1 cellular context compared by ENCODE assay signal in the genomic region with DNA sequence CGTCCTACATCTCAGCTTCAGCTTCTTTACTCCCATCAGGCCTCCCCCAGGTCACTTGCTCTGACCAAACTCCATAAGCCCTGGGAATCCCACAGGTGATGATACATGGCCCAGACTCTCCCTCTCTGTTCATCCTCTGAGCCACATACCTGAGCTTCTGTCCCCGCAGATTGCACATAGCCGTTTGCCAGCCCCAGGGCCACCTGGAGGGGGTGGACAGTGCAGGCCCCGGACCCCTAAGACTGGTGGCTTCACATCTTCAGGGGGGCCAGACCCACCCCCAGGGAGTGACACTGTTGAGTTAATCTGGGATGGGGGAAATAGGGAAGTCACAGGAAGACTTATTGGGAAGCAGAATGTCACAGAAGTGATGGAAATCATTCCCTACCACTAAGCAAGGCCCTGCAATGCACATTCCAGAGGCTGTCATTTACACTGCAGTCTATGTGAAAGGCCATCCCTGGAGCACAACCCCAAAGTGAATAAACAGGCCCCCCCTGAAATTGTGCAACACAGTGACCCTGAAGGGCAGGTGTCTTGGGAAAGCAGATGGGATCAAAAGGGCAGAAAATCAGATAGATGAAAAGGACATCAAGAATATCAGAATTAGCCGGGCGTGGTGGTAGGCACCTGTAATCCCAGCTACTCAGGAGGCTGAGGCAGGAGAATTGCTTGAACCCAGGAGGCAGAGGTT.
TF ChIP-seq lines count a peak whose summit lies in the region.

No MANE protein-coding gene starts in this region.

TF ChIP-seq in HepG2, 621 proteins besides CTCF, POLR2A, EP300 and RAD21 (continued from another document and continues in another):
- TF ChIP-seq, protein P1, sequence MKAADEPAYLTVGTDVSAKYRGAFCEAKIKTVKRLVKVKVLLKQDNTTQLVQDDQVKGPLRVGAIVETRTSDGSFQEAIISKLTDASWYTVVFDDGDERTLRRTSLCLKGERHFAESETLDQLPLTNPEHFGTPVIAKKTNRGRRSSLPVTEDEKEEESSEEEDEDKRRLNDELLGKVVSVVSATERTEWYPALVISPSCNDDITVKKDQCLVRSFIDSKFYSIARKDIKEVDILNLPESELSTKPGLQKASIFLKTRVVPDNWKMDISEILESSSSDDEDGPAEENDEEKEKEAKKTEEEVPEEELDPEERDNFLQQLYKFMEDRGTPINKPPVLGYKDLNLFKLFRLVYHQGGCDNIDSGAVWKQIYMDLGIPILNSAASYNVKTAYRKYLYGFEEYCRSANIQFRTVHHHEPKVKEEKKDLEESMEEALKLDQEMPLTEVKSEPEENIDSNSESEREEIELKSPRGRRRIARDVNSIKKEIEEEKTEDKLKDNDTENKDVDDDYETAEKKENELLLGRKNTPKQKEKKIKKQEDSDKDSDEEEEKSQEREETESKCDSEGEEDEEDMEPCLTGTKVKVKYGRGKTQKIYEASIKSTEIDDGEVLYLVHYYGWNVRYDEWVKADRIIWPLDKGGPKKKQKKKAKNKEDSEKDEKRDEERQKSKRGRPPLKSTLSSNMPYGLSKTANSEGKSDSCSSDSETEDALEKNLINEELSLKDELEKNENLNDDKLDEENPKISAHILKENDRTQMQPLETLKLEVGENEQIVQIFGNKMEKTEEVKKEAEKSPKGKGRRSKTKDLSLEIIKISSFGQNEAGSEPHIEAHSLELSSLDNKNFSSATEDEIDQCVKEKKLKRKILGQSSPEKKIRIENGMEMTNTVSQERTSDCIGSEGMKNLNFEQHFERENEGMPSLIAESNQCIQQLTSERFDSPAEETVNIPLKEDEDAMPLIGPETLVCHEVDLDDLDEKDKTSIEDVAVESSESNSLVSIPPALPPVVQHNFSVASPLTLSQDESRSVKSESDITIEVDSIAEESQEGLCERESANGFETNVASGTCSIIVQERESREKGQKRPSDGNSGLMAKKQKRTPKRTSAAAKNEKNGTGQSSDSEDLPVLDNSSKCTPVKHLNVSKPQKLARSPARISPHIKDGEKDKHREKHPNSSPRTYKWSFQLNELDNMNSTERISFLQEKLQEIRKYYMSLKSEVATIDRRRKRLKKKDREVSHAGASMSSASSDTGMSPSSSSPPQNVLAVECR (CRISPR knock-in tag; IDR thresholded peaks at IDR 0.05; ENCODE audit: borderline replicate concordance) = peak; percentile 81; the same call in 1 of the 2 replicates
- peak; percentile 95 for TF ChIP-seq HDAC1 (CRISPR knock-in tag; IDR thresholded peaks at IDR 0.05)
- no peak for TF ChIP-seq ZNF484 (CRISPR knock-in tag; IDR thresholded peaks at IDR 0.05; ENCODE audit: borderline replicate concordance, low read depth)
- TF ChIP-seq THAP11 (CRISPR knock-in tag; IDR thresholded peaks at IDR 0.05) = peak; percentile 86
- TF ChIP-seq ZNF569 (CRISPR knock-in tag; IDR thresholded peaks at IDR 0.05; ENCODE audit: borderline replicate concordance) = no peak
- 0 out of 2 replicates have a peak, but pooled peaks have one; percentile 73 for TF ChIP-seq ZNF672 (CRISPR knock-in tag; IDR thresholded peaks at IDR 0.05)
- TF ChIP-seq, protein P2, sequence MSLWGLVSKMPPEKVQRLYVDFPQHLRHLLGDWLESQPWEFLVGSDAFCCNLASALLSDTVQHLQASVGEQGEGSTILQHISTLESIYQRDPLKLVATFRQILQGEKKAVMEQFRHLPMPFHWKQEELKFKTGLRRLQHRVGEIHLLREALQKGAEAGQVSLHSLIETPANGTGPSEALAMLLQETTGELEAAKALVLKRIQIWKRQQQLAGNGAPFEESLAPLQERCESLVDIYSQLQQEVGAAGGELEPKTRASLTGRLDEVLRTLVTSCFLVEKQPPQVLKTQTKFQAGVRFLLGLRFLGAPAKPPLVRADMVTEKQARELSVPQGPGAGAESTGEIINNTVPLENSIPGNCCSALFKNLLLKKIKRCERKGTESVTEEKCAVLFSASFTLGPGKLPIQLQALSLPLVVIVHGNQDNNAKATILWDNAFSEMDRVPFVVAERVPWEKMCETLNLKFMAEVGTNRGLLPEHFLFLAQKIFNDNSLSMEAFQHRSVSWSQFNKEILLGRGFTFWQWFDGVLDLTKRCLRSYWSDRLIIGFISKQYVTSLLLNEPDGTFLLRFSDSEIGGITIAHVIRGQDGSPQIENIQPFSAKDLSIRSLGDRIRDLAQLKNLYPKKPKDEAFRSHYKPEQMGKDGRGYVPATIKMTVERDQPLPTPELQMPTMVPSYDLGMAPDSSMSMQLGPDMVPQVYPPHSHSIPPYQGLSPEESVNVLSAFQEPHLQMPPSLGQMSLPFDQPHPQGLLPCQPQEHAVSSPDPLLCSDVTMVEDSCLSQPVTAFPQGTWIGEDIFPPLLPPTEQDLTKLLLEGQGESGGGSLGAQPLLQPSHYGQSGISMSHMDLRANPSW (CRISPR knock-in tag; IDR thresholded peaks at IDR 0.05; ENCODE audit: borderline replicate concordance) = no peak
- TF ChIP-seq GLI4 (CRISPR knock-in tag; IDR thresholded peaks at IDR 0.05; ENCODE audit: borderline replicate concordance) = no peak
- TF ChIP-seq ZNF235 (CRISPR knock-in tag; IDR thresholded peaks at IDR 0.05; ENCODE audit: borderline replicate concordance) = 0 out of 2 replicates have a peak, but pooled peaks have one; percentile 45
- TF ChIP-seq, protein P3, sequence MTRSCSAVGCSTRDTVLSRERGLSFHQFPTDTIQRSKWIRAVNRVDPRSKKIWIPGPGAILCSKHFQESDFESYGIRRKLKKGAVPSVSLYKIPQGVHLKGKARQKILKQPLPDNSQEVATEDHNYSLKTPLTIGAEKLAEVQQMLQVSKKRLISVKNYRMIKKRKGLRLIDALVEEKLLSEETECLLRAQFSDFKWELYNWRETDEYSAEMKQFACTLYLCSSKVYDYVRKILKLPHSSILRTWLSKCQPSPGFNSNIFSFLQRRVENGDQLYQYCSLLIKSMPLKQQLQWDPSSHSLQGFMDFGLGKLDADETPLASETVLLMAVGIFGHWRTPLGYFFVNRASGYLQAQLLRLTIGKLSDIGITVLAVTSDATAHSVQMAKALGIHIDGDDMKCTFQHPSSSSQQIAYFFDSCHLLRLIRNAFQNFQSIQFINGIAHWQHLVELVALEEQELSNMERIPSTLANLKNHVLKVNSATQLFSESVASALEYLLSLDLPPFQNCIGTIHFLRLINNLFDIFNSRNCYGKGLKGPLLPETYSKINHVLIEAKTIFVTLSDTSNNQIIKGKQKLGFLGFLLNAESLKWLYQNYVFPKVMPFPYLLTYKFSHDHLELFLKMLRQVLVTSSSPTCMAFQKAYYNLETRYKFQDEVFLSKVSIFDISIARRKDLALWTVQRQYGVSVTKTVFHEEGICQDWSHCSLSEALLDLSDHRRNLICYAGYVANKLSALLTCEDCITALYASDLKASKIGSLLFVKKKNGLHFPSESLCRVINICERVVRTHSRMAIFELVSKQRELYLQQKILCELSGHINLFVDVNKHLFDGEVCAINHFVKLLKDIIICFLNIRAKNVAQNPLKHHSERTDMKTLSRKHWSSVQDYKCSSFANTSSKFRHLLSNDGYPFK (CRISPR knock-in tag; IDR thresholded peaks at IDR 0.05; ENCODE audit: borderline replicate concordance) = no peak
- TF ChIP-seq, protein P4, sequence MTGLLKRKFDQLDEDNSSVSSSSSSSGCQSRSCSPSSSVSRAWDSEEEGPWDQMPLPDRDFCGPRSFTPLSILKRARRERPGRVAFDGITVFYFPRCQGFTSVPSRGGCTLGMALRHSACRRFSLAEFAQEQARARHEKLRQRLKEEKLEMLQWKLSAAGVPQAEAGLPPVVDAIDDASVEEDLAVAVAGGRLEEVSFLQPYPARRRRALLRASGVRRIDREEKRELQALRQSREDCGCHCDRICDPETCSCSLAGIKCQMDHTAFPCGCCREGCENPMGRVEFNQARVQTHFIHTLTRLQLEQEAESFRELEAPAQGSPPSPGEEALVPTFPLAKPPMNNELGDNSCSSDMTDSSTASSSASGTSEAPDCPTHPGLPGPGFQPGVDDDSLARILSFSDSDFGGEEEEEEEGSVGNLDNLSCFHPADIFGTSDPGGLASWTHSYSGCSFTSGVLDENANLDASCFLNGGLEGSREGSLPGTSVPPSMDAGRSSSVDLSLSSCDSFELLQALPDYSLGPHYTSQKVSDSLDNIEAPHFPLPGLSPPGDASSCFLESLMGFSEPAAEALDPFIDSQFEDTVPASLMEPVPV (CRISPR knock-in tag; IDR thresholded peaks at IDR 0.05) = no peak
- TF ChIP-seq ZFP41 (CRISPR knock-in tag; IDR thresholded peaks at IDR 0.05; ENCODE audit: borderline replicate concordance) = no peak
- TF ChIP-seq, protein P5, sequence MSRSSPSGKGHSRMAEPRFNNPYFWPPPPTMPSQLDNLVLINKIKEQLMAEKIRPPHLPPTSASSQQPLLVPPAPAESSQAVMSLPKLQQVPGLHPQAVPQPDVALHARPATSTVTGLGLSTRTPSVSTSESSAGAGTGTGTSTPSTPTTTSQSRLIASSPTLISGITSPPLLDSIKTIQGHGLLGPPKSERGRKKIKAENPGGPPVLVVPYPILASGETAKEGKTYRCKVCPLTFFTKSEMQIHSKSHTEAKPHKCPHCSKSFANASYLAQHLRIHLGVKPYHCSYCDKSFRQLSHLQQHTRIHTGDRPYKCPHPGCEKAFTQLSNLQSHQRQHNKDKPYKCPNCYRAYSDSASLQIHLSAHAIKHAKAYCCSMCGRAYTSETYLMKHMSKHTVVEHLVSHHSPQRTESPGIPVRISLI (CRISPR knock-in tag; IDR thresholded peaks at IDR 0.05; ENCODE audit: borderline replicate concordance) = peak; percentile 77; the same call in 1 of the 2 replicates
- TF ChIP-seq, protein P6, sequence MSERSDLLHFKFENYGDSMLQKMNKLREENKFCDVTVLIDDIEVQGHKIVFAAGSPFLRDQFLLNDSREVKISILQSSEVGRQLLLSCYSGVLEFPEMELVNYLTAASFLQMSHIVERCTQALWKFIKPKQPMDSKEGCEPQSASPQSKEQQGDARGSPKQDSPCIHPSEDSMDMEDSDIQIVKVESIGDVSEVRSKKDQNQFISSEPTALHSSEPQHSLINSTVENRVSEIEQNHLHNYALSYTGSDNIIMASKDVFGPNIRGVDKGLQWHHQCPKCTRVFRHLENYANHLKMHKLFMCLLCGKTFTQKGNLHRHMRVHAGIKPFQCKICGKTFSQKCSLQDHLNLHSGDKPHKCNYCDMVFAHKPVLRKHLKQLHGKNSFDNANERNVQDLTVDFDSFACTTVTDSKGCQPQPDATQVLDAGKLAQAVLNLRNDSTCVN (CRISPR knock-in tag; IDR thresholded peaks at IDR 0.05; ENCODE audit: borderline replicate concordance) = 0 out of 2 replicates have a peak, but pooled peaks have one; percentile 42
- TF ChIP-seq ZNF737 (CRISPR knock-in tag; IDR thresholded peaks at IDR 0.05; ENCODE audit: borderline replicate concordance) = no peak
- TF ChIP-seq, protein P7, sequence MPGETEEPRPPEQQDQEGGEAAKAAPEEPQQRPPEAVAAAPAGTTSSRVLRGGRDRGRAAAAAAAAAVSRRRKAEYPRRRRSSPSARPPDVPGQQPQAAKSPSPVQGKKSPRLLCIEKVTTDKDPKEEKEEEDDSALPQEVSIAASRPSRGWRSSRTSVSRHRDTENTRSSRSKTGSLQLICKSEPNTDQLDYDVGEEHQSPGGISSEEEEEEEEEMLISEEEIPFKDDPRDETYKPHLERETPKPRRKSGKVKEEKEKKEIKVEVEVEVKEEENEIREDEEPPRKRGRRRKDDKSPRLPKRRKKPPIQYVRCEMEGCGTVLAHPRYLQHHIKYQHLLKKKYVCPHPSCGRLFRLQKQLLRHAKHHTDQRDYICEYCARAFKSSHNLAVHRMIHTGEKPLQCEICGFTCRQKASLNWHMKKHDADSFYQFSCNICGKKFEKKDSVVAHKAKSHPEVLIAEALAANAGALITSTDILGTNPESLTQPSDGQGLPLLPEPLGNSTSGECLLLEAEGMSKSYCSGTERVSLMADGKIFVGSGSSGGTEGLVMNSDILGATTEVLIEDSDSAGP (CRISPR knock-in tag; IDR thresholded peaks at IDR 0.05; ENCODE audit: borderline replicate concordance) = peak; percentile 26; the same call in 1 of the 2 replicates
- peak; percentile 89 for TF ChIP-seq NR2C2 (CRISPR knock-in tag; IDR thresholded peaks at IDR 0.05; ENCODE audit: borderline replicate concordance)
- TF ChIP-seq ZNF850 (CRISPR knock-in tag; conservative IDR thresholded peaks at IDR 0.05) = no peak
- TF ChIP-seq, protein P8, sequence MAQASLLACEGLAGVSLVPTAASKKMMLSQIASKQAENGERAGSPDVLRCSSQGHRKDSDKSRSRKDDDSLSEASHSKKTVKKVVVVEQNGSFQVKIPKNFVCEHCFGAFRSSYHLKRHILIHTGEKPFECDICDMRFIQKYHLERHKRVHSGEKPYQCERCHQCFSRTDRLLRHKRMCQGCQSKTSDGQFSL (CRISPR knock-in tag; IDR thresholded peaks at IDR 0.05) = 0 out of 2 replicates have a peak, but pooled peaks have one; percentile 50
- TF ChIP-seq, protein P9, sequence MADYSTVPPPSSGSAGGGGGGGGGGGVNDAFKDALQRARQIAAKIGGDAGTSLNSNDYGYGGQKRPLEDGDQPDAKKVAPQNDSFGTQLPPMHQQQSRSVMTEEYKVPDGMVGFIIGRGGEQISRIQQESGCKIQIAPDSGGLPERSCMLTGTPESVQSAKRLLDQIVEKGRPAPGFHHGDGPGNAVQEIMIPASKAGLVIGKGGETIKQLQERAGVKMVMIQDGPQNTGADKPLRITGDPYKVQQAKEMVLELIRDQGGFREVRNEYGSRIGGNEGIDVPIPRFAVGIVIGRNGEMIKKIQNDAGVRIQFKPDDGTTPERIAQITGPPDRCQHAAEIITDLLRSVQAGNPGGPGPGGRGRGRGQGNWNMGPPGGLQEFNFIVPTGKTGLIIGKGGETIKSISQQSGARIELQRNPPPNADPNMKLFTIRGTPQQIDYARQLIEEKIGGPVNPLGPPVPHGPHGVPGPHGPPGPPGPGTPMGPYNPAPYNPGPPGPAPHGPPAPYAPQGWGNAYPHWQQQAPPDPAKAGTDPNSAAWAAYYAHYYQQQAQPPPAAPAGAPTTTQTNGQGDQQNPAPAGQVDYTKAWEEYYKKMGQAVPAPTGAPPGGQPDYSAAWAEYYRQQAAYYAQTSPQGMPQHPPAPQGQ (CRISPR knock-in tag; IDR thresholded peaks at IDR 0.05; ENCODE audit: borderline replicate concordance) = no peak; the same call in 1 of the 2 replicates
- TF ChIP-seq NFKBIZ (CRISPR knock-in tag; IDR thresholded peaks at IDR 0.05) = peak; percentile 92; the same call in 1 of the 2 replicates
- no peak for TF ChIP-seq NFIB (CRISPR knock-in tag; IDR thresholded peaks at IDR 0.05; ENCODE audit: borderline replicate concordance)
- TF ChIP-seq ZNF747 (CRISPR knock-in tag; IDR thresholded peaks at IDR 0.05; ENCODE audit: borderline replicate concordance) = no peak; the same call in 1 of the 2 replicates
- TF ChIP-seq, protein P10, sequence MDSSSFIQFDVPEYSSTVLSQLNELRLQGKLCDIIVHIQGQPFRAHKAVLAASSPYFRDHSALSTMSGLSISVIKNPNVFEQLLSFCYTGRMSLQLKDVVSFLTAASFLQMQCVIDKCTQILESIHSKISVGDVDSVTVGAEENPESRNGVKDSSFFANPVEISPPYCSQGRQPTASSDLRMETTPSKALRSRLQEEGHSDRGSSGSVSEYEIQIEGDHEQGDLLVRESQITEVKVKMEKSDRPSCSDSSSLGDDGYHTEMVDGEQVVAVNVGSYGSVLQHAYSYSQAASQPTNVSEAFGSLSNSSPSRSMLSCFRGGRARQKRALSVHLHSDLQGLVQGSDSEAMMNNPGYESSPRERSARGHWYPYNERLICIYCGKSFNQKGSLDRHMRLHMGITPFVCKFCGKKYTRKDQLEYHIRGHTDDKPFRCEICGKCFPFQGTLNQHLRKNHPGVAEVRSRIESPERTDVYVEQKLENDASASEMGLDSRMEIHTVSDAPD (CRISPR knock-in tag; IDR thresholded peaks at IDR 0.05) = 0 out of 2 replicates have a peak, but pooled peaks have one; percentile 30
- no peak for TF ChIP-seq HDAC6 (IDR thresholded peaks at IDR 0.05; ENCODE audit: low read depth, low read length)
- no peak for TF ChIP-seq ZNF274 (CRISPR knock-in tag; IDR thresholded peaks at IDR 0.05)
- no peak for TF ChIP-seq SRSF1 (optimal IDR thresholded peaks at IDR 0.05; ENCODE audit: low read depth, low read length)
- peak; percentile 70; the same call in 1 of the 2 replicates for TF ChIP-seq ZFP37 (CRISPR knock-in tag; IDR thresholded peaks at IDR 0.05; ENCODE audit: borderline replicate concordance)
- peak; percentile 71; the same call in 1 of the 2 replicates for TF ChIP-seq ZNF780A (CRISPR knock-in tag; IDR thresholded peaks at IDR 0.05)
